In genomic region chr2:16314001-16314400, GRCh38 we compare ENCODE assay signal across 31 cellular contexts.
"Had no signal": no experiment of that assay in that cellular context is flagged by ENCODE, and none has a peak within 500 bp of the region (broad histone marks: within the 10 kb centered on the region; RNA-seq: fewer than 3 reads in every experiment).

No MANE protein-coding gene starts in this region.

- H3K9me3 ChIP-seq: adrenal gland, ascending aorta, body of pancreas, breast epithelium had no signal

- DNase-seq: activated effector memory CD4-positive, alpha-beta T cell treated with anti-CD3 and anti-CD28 coated beads, Interleukin-2, amount 50 U/mL, for 16 hours; activated effector memory CD4-positive, alpha-beta T cell treated with Interleukin-2 at 50 U/mL for 16 hours; activated gamma-delta T cell; activated gamma-delta T cell treated with Interleukin-2 at 50 U/mL for 16 hours; activated naive CD4-positive, alpha-beta T cell; activated naive CD4-positive, alpha-beta T cell treated with anti-CD3 and anti-CD28 coated beads for 36 hours; activated naive CD4-positive, alpha-beta T cell treated with anti-CD3 and anti-CD28 coated beads, Interleukin-2, amount 10 ng/mL, durations not matched to agents 7 days and 5 days; activated naive CD4-positive, alpha-beta T cell treated with anti-CD3 and anti-CD28 coated beads, Interleukin-2, amount 50 U/mL, for 16 hours; activated naive CD4-positive, alpha-beta T cell treated with Interleukin-2 at 50 U/mL for 16 hours; activated naive CD8-positive, alpha-beta T cell treated with anti-CD3 and anti-CD28 coated beads for 36 hours; activated naive CD8-positive, alpha-beta T cell treated with anti-CD3 and anti-CD28 coated beads, Interleukin-2, amount 10 ng/mL, durations not matched to agents 7 days and 5 days; activated naive CD8-positive, alpha-beta T cell treated with anti-CD3 and anti-CD28 coated beads, Interleukin-2, amount 50 U/mL, for 24 hours; activated T-cell treated with anti-CD3 and anti-CD28 coated beads, Interleukin-2, amount 50 U/mL, for 24 hours; activated T-cell treated with anti-CD3 and anti-CD28 coated beads, Interleukin-2, amount 50 U/mL, for 4 hours; activated T-cell treated with anti-CD3 and anti-CD28 coated beads, Interleukin-2, amount 50 U/mL, for 48 hours; activated T-cell treated with anti-CD3 and anti-CD28 coated beads, Interleukin-2, amount 50 U/mL, for 72 hours; adrenal gland; amniotic stem cell; amygdala; anterior cingulate cortex; aorta; body of pancreas; brain microvascular endothelial cell; central memory CD4-positive, alpha-beta T cell had no signal

- H3K27me3 ChIP-seq: adrenal gland, ascending aorta, body of pancreas, brain microvascular endothelial cell, breast epithelium, cardiac muscle cell had no signal

- FAIRE-seq: astrocyte, bronchial epithelial cell had no signal

- H3K27ac ChIP-seq: adrenal gland, ascending aorta, body of pancreas, brain microvascular endothelial cell, breast epithelium, cardiac muscle cell had no signal

- H3K36me3 ChIP-seq: adrenal gland, ascending aorta, brain microvascular endothelial cell, breast epithelium, cardiac muscle cell had no signal

- ATAC-seq: activated naive CD4-positive, alpha-beta T cell treated with anti-CD3 and anti-CD28 coated beads, Interleukin-2, amount 50 U/mL, for 72 hours; activated naive CD8-positive, alpha-beta T cell treated with anti-CD3 and anti-CD28 coated beads, Interleukin-2, amount 50 U/mL, for 24 hours; activated T-cell treated with anti-CD3 and anti-CD28 coated beads, Interleukin-2, amount 50 U/mL, for 4 hours; activated T-cell treated with anti-CD3 and anti-CD28 coated beads, Interleukin-2, amount 50 U/mL, for 72 hours; activated T-helper 17 cell treated with anti-CD3 and anti-CD28 coated beads, Interleukin-2, amount 50 U/mL, for 72 hours; body of pancreas had no signal

- H3K4me1 ChIP-seq: adrenal gland, ascending aorta, body of pancreas, breast epithelium had no signal

- H3K4me3 ChIP-seq: adrenal gland, ascending aorta, body of pancreas, breast epithelium, cardiac muscle cell had no signal
